Comparison of ENCODE assay signal across 1 cellular context in the genomic region with DNA sequence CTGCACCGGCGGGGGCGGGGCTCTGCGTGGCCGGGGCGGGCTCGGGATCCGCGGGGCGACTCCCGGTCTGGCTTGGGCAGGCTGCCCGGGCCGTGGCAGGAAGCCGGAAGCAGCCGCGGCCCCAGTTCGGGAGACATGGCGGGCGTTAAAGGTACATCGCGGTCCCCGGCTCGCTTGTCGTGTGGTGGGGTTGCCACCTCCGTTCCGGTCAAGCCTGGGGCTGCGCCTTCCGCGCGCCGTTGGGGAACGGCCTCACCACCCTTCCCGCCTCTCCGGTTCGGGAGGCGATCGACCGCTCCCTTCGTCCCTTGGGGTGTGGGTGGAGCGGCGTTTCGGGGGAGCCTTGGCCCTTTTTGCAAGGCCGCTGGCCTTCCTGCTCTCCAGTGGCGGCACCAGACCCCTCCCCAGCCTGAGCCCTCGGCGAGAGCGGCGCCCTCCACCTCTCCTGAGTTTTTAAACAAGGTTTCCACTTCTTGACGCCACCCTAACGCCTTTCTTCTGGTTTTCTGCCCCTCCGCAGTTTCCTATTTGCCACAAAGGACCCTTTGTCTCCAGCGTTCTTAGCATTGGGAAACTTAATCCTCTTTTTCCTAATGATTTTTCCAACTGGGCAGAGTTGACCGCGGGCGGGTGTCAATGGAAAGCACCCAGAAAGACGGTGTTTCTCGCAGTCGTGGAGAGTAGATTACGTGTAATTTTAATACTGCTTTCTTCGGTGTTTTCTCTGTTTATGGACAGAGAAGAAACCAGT.
TF ChIP-seq lines count a peak whose summit lies in the region.

Gene LEPR (plus strand): TSS at position 79 of the 751 bp plus-strand sequence. CDS start 144,898 bp downstream, outside the sequence.
Gene LEPROT (plus strand): TSS at position 79 of the 751 bp plus-strand sequence. CDS start 57 bp downstream, at position 136.

TF ChIP-seq in K562, 482 proteins besides CTCF, POLR2A, EP300 and RAD21 (continued from another document and continues in another):
- TF ChIP-seq GTF2E2 (tag; IDR thresholded peaks at IDR 0.05), result peak; percentile 78; the same call in 1 of the 2 replicates
- TF ChIP-seq SPI1 (IDR thresholded peaks at IDR 0.05; ENCODE audit: borderline replicate concordance, low read depth, low read length), result no peak
- TF ChIP-seq GTF2A2 (tag; IDR thresholded peaks at IDR 0.05), result no peak
- TF ChIP-seq ELF4 (CRISPR knock-in tag; IDR thresholded peaks at IDR 0.05), result 0 out of 2 replicates have a peak, but pooled peaks have one; percentile 7
- no peak for TF ChIP-seq CBX8 (IDR thresholded peaks at IDR 0.05; ENCODE audit: borderline replicate concordance, extremely low read depth, low read depth, low read length, poor library complexity, severe bottlenecking)
- TF ChIP-seq NELFE (IDR thresholded peaks at IDR 0.05; ENCODE audit: insufficient read depth, insufficient read length), result no peak
- TF ChIP-seq HDAC1 (IDR thresholded peaks at IDR 0.05), result peak in 1 of 2 experiments; percentile 83; a peak in 2 of 4 replicates
- peak; percentile 55 for TF ChIP-seq POLR2H (tag; IDR thresholded peaks at IDR 0.05; ENCODE audit: low read depth)
- TF ChIP-seq ZNF445 (CRISPR knock-in tag; IDR thresholded peaks at IDR 0.05; ENCODE audit: low read depth), result no peak
- TF ChIP-seq ZBTB17 (CRISPR knock-in tag; IDR thresholded peaks at IDR 0.05), result no peak
- TF ChIP-seq ZNF408 (CRISPR knock-in tag; IDR thresholded peaks at IDR 0.05; ENCODE audit: low read depth), result no peak
- TF ChIP-seq HNRNPL (IDR thresholded peaks at IDR 0.05; ENCODE audit: low read depth, low read length), result peak; percentile 84
- TF ChIP-seq, protein P1, sequence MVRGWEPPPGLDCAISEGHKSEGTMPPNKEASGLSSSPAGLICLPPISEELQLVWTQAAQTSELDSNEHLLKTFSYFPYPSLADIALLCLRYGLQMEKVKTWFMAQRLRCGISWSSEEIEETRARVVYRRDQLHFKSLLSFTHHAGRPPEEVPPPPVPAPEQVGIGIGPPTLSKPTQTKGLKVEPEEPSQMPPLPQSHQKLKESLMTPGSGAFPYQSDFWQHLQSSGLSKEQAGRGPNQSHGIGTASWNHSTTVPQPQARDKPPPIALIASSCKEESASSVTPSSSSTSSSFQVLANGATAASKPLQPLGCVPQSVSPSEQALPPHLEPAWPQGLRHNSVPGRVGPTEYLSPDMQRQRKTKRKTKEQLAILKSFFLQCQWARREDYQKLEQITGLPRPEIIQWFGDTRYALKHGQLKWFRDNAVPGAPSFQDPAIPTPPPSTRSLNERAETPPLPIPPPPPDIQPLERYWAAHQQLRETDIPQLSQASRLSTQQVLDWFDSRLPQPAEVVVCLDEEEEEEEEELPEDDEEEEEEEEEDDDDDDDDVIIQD (CRISPR knock-in tag; IDR thresholded peaks at IDR 0.05), result no peak
- TF ChIP-seq, protein P2, sequence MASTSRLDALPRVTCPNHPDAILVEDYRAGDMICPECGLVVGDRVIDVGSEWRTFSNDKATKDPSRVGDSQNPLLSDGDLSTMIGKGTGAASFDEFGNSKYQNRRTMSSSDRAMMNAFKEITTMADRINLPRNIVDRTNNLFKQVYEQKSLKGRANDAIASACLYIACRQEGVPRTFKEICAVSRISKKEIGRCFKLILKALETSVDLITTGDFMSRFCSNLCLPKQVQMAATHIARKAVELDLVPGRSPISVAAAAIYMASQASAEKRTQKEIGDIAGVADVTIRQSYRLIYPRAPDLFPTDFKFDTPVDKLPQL (IDR thresholded peaks at IDR 0.05; ENCODE audit: extremely low read depth, insufficient read length), result no peak
- TF ChIP-seq RAD51 (IDR thresholded peaks at IDR 0.05; ENCODE audit: borderline replicate concordance, low read depth), result no peak
- no peak for TF ChIP-seq ZNF77 (CRISPR knock-in tag; IDR thresholded peaks at IDR 0.05)
- no peak for TF ChIP-seq ZBTB8A (IDR thresholded peaks at IDR 0.05; ENCODE audit: partially characterized antibody)
- no peak for TF ChIP-seq JUND (IDR thresholded peaks at IDR 0.05; ENCODE audit: borderline replicate concordance, low read depth, low read length)
- TF ChIP-seq JUND (tag; IDR thresholded peaks at IDR 0.05; ENCODE audit: borderline replicate concordance, low read depth, low read length), result no peak
- TF ChIP-seq KAT7 (CRISPR knock-in tag; IDR thresholded peaks at IDR 0.05; ENCODE audit: borderline replicate concordance), result 0 out of 2 replicates have a peak, but pooled peaks have one; percentile 45
- no peak for TF ChIP-seq MED1 (CRISPR knock-in tag; IDR thresholded peaks at IDR 0.05; ENCODE audit: borderline replicate concordance)
- peak; percentile 45 to 84; a peak in 3 of 4 replicates for TF ChIP-seq MAZ (CRISPR knock-in tag; conservative IDR thresholded peaks at IDR 0.05 in 1 of 2, IDR thresholded peaks at IDR 0.05 in 1 of 2)
- TF ChIP-seq GABPA (tag; conservative IDR thresholded peaks at IDR 0.05; ENCODE audit: low read depth), result peak; percentile 89
- no peak for TF ChIP-seq NEUROD1 (IDR thresholded peaks at IDR 0.05; ENCODE audit: borderline replicate concordance, low read depth, low read length, partially characterized antibody)
- TF ChIP-seq CXXC5 (CRISPR knock-in tag; IDR thresholded peaks at IDR 0.05), result peak; percentile 70
- TF ChIP-seq TAF9B (IDR thresholded peaks at IDR 0.05; ENCODE audit: partially characterized antibody), result peak; percentile 89
- TF ChIP-seq TBL1XR1 (IDR thresholded peaks at IDR 0.05; ENCODE audit: low read length in 2 of 2), result no peak; a peak in 1 of 4 replicates
- peak; percentile 64 for TF ChIP-seq HCFC1 (IDR thresholded peaks at IDR 0.05; ENCODE audit: low read depth, low read length)
- TF ChIP-seq KHSRP (IDR thresholded peaks at IDR 0.05), result no peak
- TF ChIP-seq ELF2 (CRISPR knock-in tag; IDR thresholded peaks at IDR 0.05), result peak; percentile 61; the same call in 1 of the 2 replicates
- TF ChIP-seq GATAD2A (IDR thresholded peaks at IDR 0.05), result 0 out of 2 replicates have a peak, but pooled peaks have one; percentile 67
- TF ChIP-seq CBX3 (IDR thresholded peaks at IDR 0.05; ENCODE audit: borderline replicate concordance in 1 of 2, low read length in 2 of 2), result peak in 1 of 2 experiments; percentile 27; a peak in 1 of 3 replicates
- peak; percentile 52 to 93 (median 88) for TF ChIP-seq YY1 (IDR thresholded peaks at IDR 0.05; ENCODE audit: borderline replicate concordance in 1 of 3, control insufficient read depth in 1 of 3, extremely low read depth in 1 of 3, insufficient read depth in 3 of 3, insufficient read length in 1 of 3, insufficient replicate concordance in 2 of 3, low read depth in 1 of 3, low read length in 2 of 3)
- TF ChIP-seq SRSF3 (IDR thresholded peaks at IDR 0.05; ENCODE audit: insufficient read depth, low read length), result no peak
- no peak for TF ChIP-seq HNRNPK (IDR thresholded peaks at IDR 0.05; ENCODE audit: low read depth, low read length, poor library complexity, severe bottlenecking)
- TF ChIP-seq ZNF3 (CRISPR knock-in tag; IDR thresholded peaks at IDR 0.05), result no peak
- TF ChIP-seq, protein P3, sequence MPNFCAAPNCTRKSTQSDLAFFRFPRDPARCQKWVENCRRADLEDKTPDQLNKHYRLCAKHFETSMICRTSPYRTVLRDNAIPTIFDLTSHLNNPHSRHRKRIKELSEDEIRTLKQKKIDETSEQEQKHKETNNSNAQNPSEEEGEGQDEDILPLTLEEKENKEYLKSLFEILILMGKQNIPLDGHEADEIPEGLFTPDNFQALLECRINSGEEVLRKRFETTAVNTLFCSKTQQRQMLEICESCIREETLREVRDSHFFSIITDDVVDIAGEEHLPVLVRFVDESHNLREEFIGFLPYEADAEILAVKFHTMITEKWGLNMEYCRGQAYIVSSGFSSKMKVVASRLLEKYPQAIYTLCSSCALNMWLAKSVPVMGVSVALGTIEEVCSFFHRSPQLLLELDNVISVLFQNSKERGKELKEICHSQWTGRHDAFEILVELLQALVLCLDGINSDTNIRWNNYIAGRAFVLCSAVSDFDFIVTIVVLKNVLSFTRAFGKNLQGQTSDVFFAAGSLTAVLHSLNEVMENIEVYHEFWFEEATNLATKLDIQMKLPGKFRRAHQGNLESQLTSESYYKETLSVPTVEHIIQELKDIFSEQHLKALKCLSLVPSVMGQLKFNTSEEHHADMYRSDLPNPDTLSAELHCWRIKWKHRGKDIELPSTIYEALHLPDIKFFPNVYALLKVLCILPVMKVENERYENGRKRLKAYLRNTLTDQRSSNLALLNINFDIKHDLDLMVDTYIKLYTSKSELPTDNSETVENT (CRISPR knock-in tag; IDR thresholded peaks at IDR 0.05), result peak; percentile 91
- TF ChIP-seq, protein P4, sequence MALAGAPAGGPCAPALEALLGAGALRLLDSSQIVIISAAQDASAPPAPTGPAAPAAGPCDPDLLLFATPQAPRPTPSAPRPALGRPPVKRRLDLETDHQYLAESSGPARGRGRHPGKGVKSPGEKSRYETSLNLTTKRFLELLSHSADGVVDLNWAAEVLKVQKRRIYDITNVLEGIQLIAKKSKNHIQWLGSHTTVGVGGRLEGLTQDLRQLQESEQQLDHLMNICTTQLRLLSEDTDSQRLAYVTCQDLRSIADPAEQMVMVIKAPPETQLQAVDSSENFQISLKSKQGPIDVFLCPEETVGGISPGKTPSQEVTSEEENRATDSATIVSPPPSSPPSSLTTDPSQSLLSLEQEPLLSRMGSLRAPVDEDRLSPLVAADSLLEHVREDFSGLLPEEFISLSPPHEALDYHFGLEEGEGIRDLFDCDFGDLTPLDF (CRISPR knock-in tag; IDR thresholded peaks at IDR 0.05), result peak; percentile 50; the same call in 1 of the 2 replicates
- no peak for TF ChIP-seq ZFP30 (CRISPR knock-in tag; IDR thresholded peaks at IDR 0.05; ENCODE audit: borderline replicate concordance)
- TF ChIP-seq KLF6 (CRISPR knock-in tag; IDR thresholded peaks at IDR 0.05; ENCODE audit: borderline replicate concordance), result no peak
- no peak for TF ChIP-seq RNF219 (CRISPR knock-in tag; IDR thresholded peaks at IDR 0.05)
- TF ChIP-seq RHOXF2B (CRISPR knock-in tag; conservative IDR thresholded peaks at IDR 0.05), result no peak
- no peak for TF ChIP-seq ZNF347 (CRISPR knock-in tag; IDR thresholded peaks at IDR 0.05; ENCODE audit: low read depth)
- 0 out of 4 replicates have a peak, but pooled peaks of 1 of the 2 experiments have one; percentile 2 for TF ChIP-seq NRF1 (conservative IDR thresholded peaks at IDR 0.05 in 1 of 2, IDR thresholded peaks at IDR 0.05 in 1 of 2)
- TF ChIP-seq ZNF75A (CRISPR knock-in tag; IDR thresholded peaks at IDR 0.05), result no peak
- TF ChIP-seq EHMT2 (IDR thresholded peaks at IDR 0.05), result no peak
- TF ChIP-seq ZNF717 (CRISPR knock-in tag; IDR thresholded peaks at IDR 0.05), result no peak
- no peak for TF ChIP-seq BRF2 (IDR thresholded peaks at IDR 0.05; ENCODE audit: borderline replicate concordance, insufficient read depth, insufficient read length)
- peak; percentile 45; the same call in 1 of the 2 replicates for TF ChIP-seq NKRF (IDR thresholded peaks at IDR 0.05; ENCODE audit: borderline replicate concordance)
- peak; percentile 83 for TF ChIP-seq ETV1 (tag; conservative IDR thresholded peaks at IDR 0.05; ENCODE audit: low read depth)
- peak; percentile 63 for TF ChIP-seq SMAD4 (CRISPR knock-in tag; conservative IDR thresholded peaks at IDR 0.05)
